ENCODE assay signal across 1 cellular context in the genomic region with DNA sequence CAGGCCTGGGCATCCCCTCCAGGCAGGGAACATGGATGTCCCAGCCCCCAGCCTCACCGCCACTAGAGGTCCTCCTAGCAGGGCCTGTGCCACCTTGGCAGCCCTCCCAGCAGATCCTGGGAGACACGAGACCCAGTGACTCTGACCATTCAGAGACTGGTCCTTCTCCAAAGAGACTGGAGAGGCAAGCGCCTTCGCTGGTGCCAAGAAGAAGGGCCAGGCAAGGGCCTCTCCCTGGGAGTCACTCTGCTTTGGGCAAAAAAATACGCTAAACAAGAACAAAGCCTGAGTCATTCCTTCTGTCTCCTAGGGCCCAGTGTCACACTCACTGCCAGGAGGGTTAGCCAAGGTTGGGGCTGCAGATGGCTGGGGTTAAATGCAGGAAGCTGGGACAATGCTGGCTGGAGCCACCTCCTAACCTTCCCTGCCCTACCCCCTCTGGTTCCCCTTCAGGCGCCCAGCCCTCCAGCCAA.
TF ChIP-seq lines count a peak whose summit lies in the region.

No MANE protein-coding gene starts in this region.

TF ChIP-seq in HCT116, 20 proteins besides CTCF, POLR2A, EP300 and RAD21 (continued from another document):
- TF ChIP-seq, protein P1, sequence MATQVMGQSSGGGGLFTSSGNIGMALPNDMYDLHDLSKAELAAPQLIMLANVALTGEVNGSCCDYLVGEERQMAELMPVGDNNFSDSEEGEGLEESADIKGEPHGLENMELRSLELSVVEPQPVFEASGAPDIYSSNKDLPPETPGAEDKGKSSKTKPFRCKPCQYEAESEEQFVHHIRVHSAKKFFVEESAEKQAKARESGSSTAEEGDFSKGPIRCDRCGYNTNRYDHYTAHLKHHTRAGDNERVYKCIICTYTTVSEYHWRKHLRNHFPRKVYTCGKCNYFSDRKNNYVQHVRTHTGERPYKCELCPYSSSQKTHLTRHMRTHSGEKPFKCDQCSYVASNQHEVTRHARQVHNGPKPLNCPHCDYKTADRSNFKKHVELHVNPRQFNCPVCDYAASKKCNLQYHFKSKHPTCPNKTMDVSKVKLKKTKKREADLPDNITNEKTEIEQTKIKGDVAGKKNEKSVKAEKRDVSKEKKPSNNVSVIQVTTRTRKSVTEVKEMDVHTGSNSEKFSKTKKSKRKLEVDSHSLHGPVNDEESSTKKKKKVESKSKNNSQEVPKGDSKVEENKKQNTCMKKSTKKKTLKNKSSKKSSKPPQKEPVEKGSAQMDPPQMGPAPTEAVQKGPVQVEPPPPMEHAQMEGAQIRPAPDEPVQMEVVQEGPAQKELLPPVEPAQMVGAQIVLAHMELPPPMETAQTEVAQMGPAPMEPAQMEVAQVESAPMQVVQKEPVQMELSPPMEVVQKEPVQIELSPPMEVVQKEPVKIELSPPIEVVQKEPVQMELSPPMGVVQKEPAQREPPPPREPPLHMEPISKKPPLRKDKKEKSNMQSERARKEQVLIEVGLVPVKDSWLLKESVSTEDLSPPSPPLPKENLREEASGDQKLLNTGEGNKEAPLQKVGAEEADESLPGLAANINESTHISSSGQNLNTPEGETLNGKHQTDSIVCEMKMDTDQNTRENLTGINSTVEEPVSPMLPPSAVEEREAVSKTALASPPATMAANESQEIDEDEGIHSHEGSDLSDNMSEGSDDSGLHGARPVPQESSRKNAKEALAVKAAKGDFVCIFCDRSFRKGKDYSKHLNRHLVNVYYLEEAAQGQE (IDR thresholded peaks at IDR 0.05; ENCODE audit: low read depth): no peak
- TF ChIP-seq, protein P2, sequence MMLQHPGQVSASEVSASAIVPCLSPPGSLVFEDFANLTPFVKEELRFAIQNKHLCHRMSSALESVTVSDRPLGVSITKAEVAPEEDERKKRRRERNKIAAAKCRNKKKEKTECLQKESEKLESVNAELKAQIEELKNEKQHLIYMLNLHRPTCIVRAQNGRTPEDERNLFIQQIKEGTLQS (IDR thresholded peaks at IDR 0.05): no peak
- no peak for TF ChIP-seq ZNF274 (IDR thresholded peaks at IDR 0.05; ENCODE audit: low read depth, low read length)
- TF ChIP-seq CBX3 (IDR thresholded peaks at IDR 0.05; ENCODE audit: low read depth): no peak
- no peak for TF ChIP-seq YY1 (IDR thresholded peaks at IDR 0.05; ENCODE audit: extremely low read depth, insufficient replicate concordance, low read depth, low read length)
- no peak for TF ChIP-seq TCF7L2 (IDR thresholded peaks at IDR 0.05; ENCODE audit: borderline replicate concordance, extremely low read depth, insufficient read depth, insufficient read length)
- TF ChIP-seq ZFX (IDR thresholded peaks at IDR 0.05): no peak
